22 cellular contexts compared by ENCODE assay signal in genomic region chr10:132068431-132069121, GRCh38.
"Had no signal": no experiment of that assay in that cellular context is flagged by ENCODE, and none has a peak within 500 bp of the region (broad histone marks: within the 10 kb centered on the region; RNA-seq: fewer than 3 reads in every experiment).

No MANE protein-coding gene starts in this region.

- H3K27me3 ChIP-seq: gastrocnemius medialis, pancreas, tibial nerve had no signal

- H3K4me3 ChIP-seq: gastrocnemius medialis, lung, mucosa of descending colon, pancreas, skin epidermis, spleen, thoracic aorta, tibial nerve had no signal

- H3K4me3 Mint-ChIP-seq: memory B cell; mesothelial cell of epicardium; naive B cell; natural killer cell treated with Interleukin-12 subunit alpha and Interleukin-12 subunit beta and Interleukin-15 and Interleukin-18, amount 100 ng/mL, for 72 hours; neural crest cell; stimulated activated memory B cell treated with anti-CD40 and anti-IgM and Interleukin-4, amounts not matched to agents 10 μg/mL and 1 μg/mL and 100 μg/mL, for 72 hours; stimulated activated naive CD8-positive, alpha-beta T cell treated with anti-CD3 and anti-CD28 coated beads, Interleukin-15, Interleukin-2, amounts not matched to agents 100 ng/mL and 50 ng/mL, for 24 hours had no signal

- H3K36me3 Mint-ChIP-seq: mesothelial cell of epicardium; natural killer cell treated with Interleukin-12 subunit alpha and Interleukin-12 subunit beta and Interleukin-15 and Interleukin-18, amount 100 ng/mL, for 72 hours had no signal

- DNase-seq: cortex of kidney; foreskin fibroblast; gastrocnemius medialis; mucosa of descending colon; naive B cell; pancreas; spleen; stimulated activated CD4-positive, alpha-beta T cell treated with anti-CD3 and anti-CD28 coated beads, Interleukin-4, amount 100 ng/mL, for 4 hours had no signal

- H3K9me3 Mint-ChIP-seq: natural killer cell treated with Interleukin-12 subunit alpha and Interleukin-12 subunit beta and Interleukin-15 and Interleukin-18, amount 100 ng/mL, for 72 hours; neural crest cell had no signal

- H3K36me3 ChIP-seq: gastrocnemius medialis, neutrophil, pancreas, spleen, thoracic aorta, tibial nerve had no signal

- H3K4me1 ChIP-seq: pancreas had no signal

- H3K27ac ChIP-seq: epithelial cell of prostate, gastrocnemius medialis, neutrophil, pancreas, skin epidermis, spleen, thoracic aorta, tibial nerve had no signal

- ATAC-seq: esophagus mucosa; gastrocnemius medialis; mucosa of descending colon; pancreas; stimulated activated memory B cell treated with anti-CD40 and anti-IgM and Interleukin-4, amounts not matched to agents 10 μg/mL and 1 μg/mL and 100 μg/mL, for 72 hours had no signal

- H3K27ac Mint-ChIP-seq: memory B cell; mesothelial cell of epicardium; natural killer cell treated with Interleukin-12 subunit alpha and Interleukin-12 subunit beta and Interleukin-15 and Interleukin-18, amount 100 ng/mL, for 72 hours; progenitor cell of endocrine pancreas; stimulated activated memory B cell treated with anti-CD40 and anti-IgM and Interleukin-4, amounts not matched to agents 10 μg/mL and 1 μg/mL and 100 μg/mL, for 72 hours; stimulated activated naive CD8-positive, alpha-beta T cell treated with anti-CD3 and anti-CD28 coated beads, Interleukin-15, Interleukin-2, amounts not matched to agents 100 ng/mL and 50 ng/mL, for 24 hours had no signal

- H3K9me3 ChIP-seq: gastrocnemius medialis, mucosa of descending colon, neutrophil, pancreas had no signal
